In genomic region chrX:124764354-124764753, GRCh38 we compare ENCODE assay signal across 30 cellular contexts.
"Had no signal": no experiment of that assay in that cellular context is flagged by ENCODE, and none has a peak within 500 bp of the region (broad histone marks: within the 10 kb centered on the region; RNA-seq: fewer than 3 reads in every experiment).

No MANE protein-coding gene starts in this region.

- ATAC-seq: left cardiac atrium; left lung; lower lobe of right lung; naive thymus-derived CD8-positive, alpha-beta T cell; pancreas; right cardiac atrium; sciatic nerve; stimulated activated naive B cell treated with anti-CD40 and anti-IgM and Interleukin-4, amounts not matched to agents 10 μg/mL and 1 μg/mL and 100 μg/mL, for 72 hours; stimulated activated naive CD8-positive, alpha-beta T cell treated with anti-CD3 and anti-CD28 coated beads, Interleukin-15, Interleukin-2, amounts not matched to agents 100 U/mL and 50 U/mL, for 24 hours had no signal

- H3K4me3 Mint-ChIP-seq: naive thymus-derived CD8-positive, alpha-beta T cell; nephron; neural crest cell; stimulated activated naive B cell treated with anti-CD40 and anti-IgM and Interleukin-4, amounts not matched to agents 10 μg/mL and 1 μg/mL and 100 μg/mL, for 72 hours had no signal

- FAIRE-seq: pancreas had no signal

- H3K27me3 ChIP-seq: left lung, pancreas, stomach, testis, thyroid gland, uterus had no signal

- DNase-seq: hypothalamus; islet precursor cell; kidney glomerular epithelial cell; left cardiac atrium; left lung; lower lobe of right lung; mammary epithelial cell; mesenchymal stem cell; naive thymus-derived CD8-positive, alpha-beta T cell; nucleus accumbens; pancreas; posterior cingulate gyrus; retina; right cardiac atrium; stimulated activated CD4-positive, alpha-beta T cell treated with anti-CD3 and anti-CD28 coated beads, Interleukin-12 subunit alpha, Interleukin-12 subunit beta, amount 100 ng/mL, for 4 hours; stimulated activated CD4-positive, alpha-beta T cell treated with anti-CD3 and anti-CD28 coated beads, Interleukin-15, amount 100 ng/mL, for 24 hours; stimulated activated CD4-positive, alpha-beta T cell treated with anti-CD3 and anti-CD28 coated beads, Interleukin-2, amount 100 ng/mL, for 24 hours; stimulated activated CD4-positive, alpha-beta T cell treated with anti-CD3 and anti-CD28 coated beads, Interleukin-4, amount 100 ng/mL, for 1 hour; stimulated activated naive B cell treated with anti-CD40 and anti-IgM and Interleukin-4, amounts not matched to agents 10 μg/mL and 1 μg/mL and 100 μg/mL, for 72 hours; stimulated activated naive CD8-positive, alpha-beta T cell treated with anti-CD3 and anti-CD28 coated beads, Interleukin-15, Interleukin-2, amounts not matched to agents 100 U/mL and 50 U/mL, for 24 hours; stomach; testis; thyroid gland; trophoblast cell; uterus had no signal

- H3K9me3 Mint-ChIP-seq: naive thymus-derived CD8-positive, alpha-beta T cell; nephron had no signal

- H3K36me3 ChIP-seq: left lung, lower lobe of right lung, pancreas, prostate gland, stomach, thyroid gland, uterus had no signal

- H3K9me3 ChIP-seq: left lung, lower lobe of right lung, pancreas, prostate gland, stomach, testis, thyroid gland, uterus had no signal

- H3K27ac Mint-ChIP-seq: nephron; stimulated activated naive B cell treated with anti-CD40 and anti-IgM and Interleukin-4, amounts not matched to agents 10 μg/mL and 1 μg/mL and 100 μg/mL, for 72 hours had no signal

- H3K27ac ChIP-seq: left lung, lower lobe of right lung, pancreas, prostate gland, skin epidermis, stomach, testis, thyroid gland, uterus had no signal

- H3K36me3 Mint-ChIP-seq: naive thymus-derived CD8-positive, alpha-beta T cell; stimulated activated naive B cell treated with anti-CD40 and anti-IgM and Interleukin-4, amounts not matched to agents 10 μg/mL and 1 μg/mL and 100 μg/mL, for 72 hours had no signal

- H3K4me3 ChIP-seq: left lung, lower lobe of right lung, pancreas, prostate gland, skin epidermis, stomach, testis, thyroid gland, uterus had no signal

- H3K4me1 Mint-ChIP-seq: naive thymus-derived CD8-positive, alpha-beta T cell; nephron; neural crest cell; stimulated activated naive B cell treated with anti-CD40 and anti-IgM and Interleukin-4, amounts not matched to agents 10 μg/mL and 1 μg/mL and 100 μg/mL, for 72 hours had no signal

- H3K27me3 Mint-ChIP-seq: naive thymus-derived CD8-positive, alpha-beta T cell; stimulated activated naive B cell treated with anti-CD40 and anti-IgM and Interleukin-4, amounts not matched to agents 10 μg/mL and 1 μg/mL and 100 μg/mL, for 72 hours had no signal

- H3K4me1 ChIP-seq: left lung, lower lobe of right lung, pancreas, prostate gland, stomach, testis, thyroid gland, uterus had no signal
